9 cellular contexts compared by ENCODE assay signal in genomic region chr16:88649924-88650748, GRCh38. TPM values are rescaled to one million over a fixed set of nuclear protein-coding genes. Genes with fewer than 3 reads are reported as not detected.
DNase-seq lines count a peak whose midpoint lies in the region; ATAC-seq and TF ChIP-seq lines count a peak whose summit lies in the region.
"Had no signal": no experiment of that assay in that cellular context is flagged by ENCODE, and none has a peak within 500 bp of the region (broad histone marks: within the 10 kb centered on the region; RNA-seq: fewer than 3 reads in every experiment).

No MANE protein-coding gene starts in this region.

- H3K27me3 Mint-ChIP-seq in activated CD8-positive, alpha-beta T cell treated with anti-CD3 and anti-CD28 coated beads, Interleukin-2, amount 10 ng/mL, durations not matched to agents 7 days and 5 days (ENCODE audit: low read depth) = no peaks in the 10 kb centered on the region

- no peaks in the 10 kb centered on the region for H3K9me3 Mint-ChIP-seq in activated CD8-positive, alpha-beta T cell treated with anti-CD3 and anti-CD28 coated beads, Interleukin-2, amount 10 ng/mL, durations not matched to agents 7 days and 5 days (ENCODE audit: insufficient read depth)

- H3K4me1 Mint-ChIP-seq in activated CD8-positive, alpha-beta T cell treated with anti-CD3 and anti-CD28 coated beads, Interleukin-2, amount 10 ng/mL, durations not matched to agents 7 days and 5 days (ENCODE audit: low read depth) = peaks cover 26% of the 10 kb centered on the region

- peak; percentile 58 for DNase-seq in activated CD8-positive, alpha-beta T cell treated with anti-CD3 and anti-CD28 coated beads, Interleukin-2, amount 10 ng/mL, durations not matched to agents 7 days and 5 days
- peak in 3 of 5 donors; percentile 48 to 66 (median 58) for DNase-seq in heart left ventricle
- peak; percentile 76 for DNase-seq in retina
- no peak for DNase-seq in foreskin keratinocyte
- DNase-seq in NCI-H526 (lab: John Stamatoyannopoulos, UW) = no peak

- H3K4me2 ChIP-seq in BLaER1 treated with 17β-estradiol and CSF1 and Interleukin-3, amounts not matched to agents 10 nM and 100 nM = peak overlapping the region; percentile 92 to 100 (median 100)

- no peaks in the 10 kb centered on the region for H3K9me3 ChIP-seq in BLaER1 treated with 17β-estradiol and CSF1 and Interleukin-3, amounts not matched to agents 10 nM and 100 nM (replicated peaks in 1 of 11)
- no peaks in the 10 kb centered on the region for H3K9me3 ChIP-seq in HUES6 (ENCODE audit: control insufficient read depth, insufficient read depth, low read depth, low read length)
- H3K9me3 ChIP-seq in heart left ventricle = no peaks in the 10 kb centered on the region

- peaks cover 59 to 92% (median 85%) of the 10 kb centered on the region in 10 experiments for H3K4me1 ChIP-seq in BLaER1 treated with 17β-estradiol and CSF1 and Interleukin-3, amounts not matched to agents 10 nM and 100 nM
- peaks cover 15% of the 10 kb centered on the region for H3K4me1 ChIP-seq in HUES6 (ENCODE audit: control insufficient read depth, insufficient read depth, low read length)
- peaks cover 0 to 49% (median 14%) of the 10 kb centered on the region in 12 donors for H3K4me1 ChIP-seq in heart left ventricle
- H3K4me1 ChIP-seq in foreskin keratinocyte = no peaks in the 10 kb centered on the region

- CTCF ChIA-PET in activated CD8-positive, alpha-beta T cell treated with anti-CD3 and anti-CD28 coated beads, Interleukin-2, amount 10 ng/mL, durations not matched to agents 7 days and 5 days (lab: Charles Lee) = interaction anchor here (0.6 kb wide), 1 partner anchor 35 kb away, joined by 3 read pairs; no protein-coding TSS in a partner anchor

- ATAC-seq in GM19438 (IDR thresholded peaks at IDR 0.05; ENCODE audit: low read depth, unreplicated experiment) = peak; percentile 15
- ATAC-seq in activated CD8-positive, alpha-beta T cell treated with anti-CD3 and anti-CD28 coated beads, Interleukin-2, amount 10 ng/mL, durations not matched to agents 7 days and 5 days = peak; percentile 10
- ATAC-seq in heart left ventricle = peak in 3 of 4 donors; percentile 13 to 45 (median 23)
- ATAC-seq in foreskin keratinocyte = no peak

- H3K27ac ChIP-seq in BLaER1 treated with 17β-estradiol and CSF1 and Interleukin-3, amounts not matched to agents 10 nM and 100 nM = peak overlapping the region; percentile 65 to 99 (median 97); a peak in 21 of 22 replicates
- H3K27ac ChIP-seq in HUES6 (ENCODE audit: low read depth, low read length) (peak overlapping the region; percentile 58; the same call in 1 of the 2 replicates), heart left ventricle (peak overlapping the region; percentile 17 to 94 (median 74)), foreskin keratinocyte (no peak overlapping the region)

- peaks cover 53 to 59% (median 56%) of the 10 kb centered on the region in 11 experiments for H4K20me1 ChIP-seq in BLaER1 treated with 17β-estradiol and CSF1 and Interleukin-3, amounts not matched to agents 10 nM and 100 nM

- intact Hi-C loops in heart left ventricle (cut with DNase I) = loop anchor here in 2 of 10 donors (5.0 kb wide), 2 partner anchors 52 to 53 kb away; no protein-coding TSS in a partner anchor

- POLR2A ChIA-PET in activated CD8-positive, alpha-beta T cell treated with anti-CD3 and anti-CD28 coated beads, Interleukin-2, amount 10 ng/mL, durations not matched to agents 7 days and 5 days (lab: Charles Lee) = interaction anchor here (0.8 to 3.0 kb wide), 5 partner anchors 11 to 52 kb away, joined by 3 to 26 read pairs (median 5); partner anchors contain the start of gene IL17C

- TF ChIP-seq CTCF in heart left ventricle (IDR thresholded peaks at IDR 0.05) (no peak), foreskin keratinocyte (conservative IDR thresholded peaks at IDR 0.05) (no peak)

- H3K27me3 ChIP-seq in BLaER1 treated with 17β-estradiol and CSF1 and Interleukin-3, amounts not matched to agents 10 nM and 100 nM = no peaks in the 10 kb centered on the region
- no peaks in the 10 kb centered on the region for H3K27me3 ChIP-seq in HUES6 (ENCODE audit: control insufficient read depth, insufficient read depth, low read length)
- H3K27me3 ChIP-seq in heart left ventricle = no peaks in the 10 kb centered on the region
- H3K27me3 ChIP-seq in foreskin keratinocyte = no peaks in the 10 kb centered on the region

- peak overlapping the region; percentile 93 for H3K4me3 Mint-ChIP-seq in activated CD8-positive, alpha-beta T cell treated with anti-CD3 and anti-CD28 coated beads, Interleukin-2, amount 10 ng/mL, durations not matched to agents 7 days and 5 days

- peaks cover 19% of the 10 kb centered on the region for H3K36me3 Mint-ChIP-seq in activated CD8-positive, alpha-beta T cell treated with anti-CD3 and anti-CD28 coated beads, Interleukin-2, amount 10 ng/mL, durations not matched to agents 7 days and 5 days (ENCODE audit: low read depth)

- peak overlapping the region; percentile 83 to 99 (median 94) for H3K4me3 ChIP-seq in BLaER1 treated with 17β-estradiol and CSF1 and Interleukin-3, amounts not matched to agents 10 nM and 100 nM
- peak overlapping the region; percentile 93 for H3K4me3 ChIP-seq in HUES6 (ENCODE audit: low read depth, low read length)
- H3K4me3 ChIP-seq in heart left ventricle = peak overlapping the region; percentile 51 to 91 (median 76)

- peak overlapping the region; percentile 85 to 99 (median 96) for H3K9ac ChIP-seq in BLaER1 treated with 17β-estradiol and CSF1 and Interleukin-3, amounts not matched to agents 10 nM and 100 nM
- peak overlapping the region; percentile 72 for H3K9ac ChIP-seq in HUES6 (ENCODE audit: low read length)

- TF ChIP-seq POLR2A in heart left ventricle (IDR thresholded peaks at IDR 0.05) = no peak

- peaks cover 29 to 74% (median 50%) of the 10 kb centered on the region in 11 experiments for H3K36me3 ChIP-seq in BLaER1 treated with 17β-estradiol and CSF1 and Interleukin-3, amounts not matched to agents 10 nM and 100 nM
- H3K36me3 ChIP-seq in HUES6 (ENCODE audit: control insufficient read depth, insufficient read depth, low read length) = peaks cover 24% of the 10 kb centered on the region
- H3K36me3 ChIP-seq in heart left ventricle = peaks cover 0 to 51% (median 3%) of the 10 kb centered on the region in 9 donors

- WGBS in heart left ventricle, 4 donors = 14 to 30% (median 22%) methylated on average over 21 to 37 of the region's 37 CpGs

- peak overlapping the region; percentile 94 for H3K27ac Mint-ChIP-seq in activated CD8-positive, alpha-beta T cell treated with anti-CD3 and anti-CD28 coated beads, Interleukin-2, amount 10 ng/mL, durations not matched to agents 7 days and 5 days

RNA-seq across cellular contexts. Expression of gene CYBA, which starts 0.7 kb away (rescaled TPM):
- total RNA-seq in activated CD8-positive, alpha-beta T cell treated with anti-CD3 and anti-CD28 coated beads, Interleukin-2, amount 10 ng/mL, durations not matched to agents 7 days and 5 days = 100 to 1,000 TPM; 568 to 599 TPM
- total RNA-seq in heart left ventricle = 100 to 1,000 TPM in 1 of 9 donors, 10 to 100 TPM in 8; 22.6 to 227 (median 34.4) TPM
- 10 to 100 TPM; 46.5 to 48.8 TPM for polyA plus RNA-seq in heart left ventricle
- total RNA-seq in foreskin keratinocyte = 19.1 and 28.2 TPM in 2 replicates
- polyA plus RNA-seq in foreskin keratinocyte = 26.0 and 37.7 TPM in 2 replicates
- total RNA-seq: M059J had no signal

RNA-seq across cellular contexts. Expression of gene IL17C, which starts 11.8 kb away (rescaled TPM):
- under 1 TPM in 1 of 2 experiments, not detected in 1; 0.37 TPM for total RNA-seq in activated CD8-positive, alpha-beta T cell treated with anti-CD3 and anti-CD28 coated beads, Interleukin-2, amount 10 ng/mL, durations not matched to agents 7 days and 5 days
- not detected for total RNA-seq in heart left ventricle
- polyA plus RNA-seq in heart left ventricle = not detected
- not detected in 2 replicates for total RNA-seq in foreskin keratinocyte
- polyA plus RNA-seq in foreskin keratinocyte = not detected in 2 replicates
- total RNA-seq: M059J had no signal

RNA-seq across cellular contexts. Expression of gene MVD, which starts 12.8 kb away (rescaled TPM):
- 10 to 100 TPM; 86.0 to 96.1 TPM for total RNA-seq in activated CD8-positive, alpha-beta T cell treated with anti-CD3 and anti-CD28 coated beads, Interleukin-2, amount 10 ng/mL, durations not matched to agents 7 days and 5 days
- 10 to 100 TPM; 17.5 to 26.8 (median 20.6) TPM for total RNA-seq in heart left ventricle
- 10 to 100 TPM; 22.3 to 41.2 TPM for polyA plus RNA-seq in heart left ventricle
- 240 and 305 TPM in 2 replicates for total RNA-seq in foreskin keratinocyte
- 317 and 391 TPM in 2 replicates for polyA plus RNA-seq in foreskin keratinocyte

RNA-seq across cellular contexts. Expression of gene SNAI3, which starts 36.2 kb away (rescaled TPM):
- total RNA-seq in activated CD8-positive, alpha-beta T cell treated with anti-CD3 and anti-CD28 coated beads, Interleukin-2, amount 10 ng/mL, durations not matched to agents 7 days and 5 days = 10 to 100 TPM; 13.4 to 14.3 TPM
- total RNA-seq in heart left ventricle (1 to 10 TPM in 6 of 9 donors, under 1 TPM in 3; 0.76 to 9.5 (median 1.4) TPM), foreskin keratinocyte (not detected in 2 replicates)
- polyA plus RNA-seq in heart left ventricle (1 to 10 TPM; 1.7 to 4.4 TPM), foreskin keratinocyte (0.06 and 0.09 TPM in 2 replicates)
- total RNA-seq: M059J had no signal

RNA-seq across cellular contexts. Expression of gene RNF166, which starts 56.1 kb away (rescaled TPM):
- 100 to 1,000 TPM; 144 to 166 TPM for total RNA-seq in activated CD8-positive, alpha-beta T cell treated with anti-CD3 and anti-CD28 coated beads, Interleukin-2, amount 10 ng/mL, durations not matched to agents 7 days and 5 days
- total RNA-seq in heart left ventricle (10 to 100 TPM in 8 of 9 donors, 1 to 10 TPM in 1; 9.3 to 28.5 (median 15.4) TPM), foreskin keratinocyte (7.6 and 7.8 TPM in 2 replicates)
- polyA plus RNA-seq in heart left ventricle (10 to 100 TPM; 14.7 to 21.8 TPM), foreskin keratinocyte (7.8 and 8.1 TPM in 2 replicates)

Comparison
In these comparisons a context has a peak if more than half of its experiments do, and no peak if none do; other contexts are left out.
1. DNase-seq: peak in activated CD8-positive, alpha-beta T cell treated with anti-CD3 and anti-CD28 coated beads, Interleukin-2, amount 10 ng/mL, durations not matched to agents 7 days and 5 days (single experiment), heart left ventricle (3 of 5) and retina (single experiment); none in foreskin keratinocyte (0 of 2) and NCI-H526 (0 of 2).
2. Peak in every context shown above with its lines, with median percentiles within 50 percentile points of each other: H3K4me3 ChIP-seq.